2 cellular contexts compared by ENCODE assay signal in genomic region chr6:21676769-21677168, GRCh38.
TF ChIP-seq lines count a peak whose summit lies in the region.

No MANE protein-coding gene starts in this region.

TF ChIP-seq in IMR-90, 13 proteins besides CTCF, POLR2A, EP300 and RAD21:
- no peak for TF ChIP-seq CEBPB (IDR thresholded peaks at IDR 0.05; ENCODE audit: low read depth, low read length)
- TF ChIP-seq RFX5 (IDR thresholded peaks at IDR 0.05; ENCODE audit: low read depth, low read length) = no peak
- TF ChIP-seq RCOR1 (IDR thresholded peaks at IDR 0.05; ENCODE audit: insufficient replicate concordance, low read length) = no peak
- TF ChIP-seq ELK1 (IDR thresholded peaks at IDR 0.05; ENCODE audit: borderline replicate concordance, low read depth, low read length) = no peak
- TF ChIP-seq MAZ (IDR thresholded peaks at IDR 0.05; ENCODE audit: borderline replicate concordance, low read depth, low read length) = no peak
- TF ChIP-seq USF2 (IDR thresholded peaks at IDR 0.05; ENCODE audit: low read depth, low read length) = no peak
- TF ChIP-seq MAFK (IDR thresholded peaks at IDR 0.05; ENCODE audit: low read depth, low read length) = no peak
- no peak for TF ChIP-seq SMC3 (IDR thresholded peaks at IDR 0.05; ENCODE audit: low read depth, low read length)
- no peak for TF ChIP-seq MXI1 (IDR thresholded peaks at IDR 0.05; ENCODE audit: borderline replicate concordance, low read depth, low read length)
- no peak for TF ChIP-seq NFE2L2 (IDR thresholded peaks at IDR 0.05; ENCODE audit: low read depth, low read length)
- no peak for TF ChIP-seq BHLHE40 (IDR thresholded peaks at IDR 0.05; ENCODE audit: low read depth, low read length)
- no peak for TF ChIP-seq FOS (IDR thresholded peaks at IDR 0.05; ENCODE audit: low read depth, low read length)
- TF ChIP-seq CHD1 (IDR thresholded peaks at IDR 0.05; ENCODE audit: low read depth, low read length) = no peak

TF ChIP-seq in WTC11, 78 proteins besides CTCF, POLR2A, EP300 and RAD21:
- TF ChIP-seq ZNF317 (CRISPR knock-in tag; IDR thresholded peaks at IDR 0.05; ENCODE audit: borderline replicate concordance, low read depth) = no peak
- TF ChIP-seq, protein P1, sequence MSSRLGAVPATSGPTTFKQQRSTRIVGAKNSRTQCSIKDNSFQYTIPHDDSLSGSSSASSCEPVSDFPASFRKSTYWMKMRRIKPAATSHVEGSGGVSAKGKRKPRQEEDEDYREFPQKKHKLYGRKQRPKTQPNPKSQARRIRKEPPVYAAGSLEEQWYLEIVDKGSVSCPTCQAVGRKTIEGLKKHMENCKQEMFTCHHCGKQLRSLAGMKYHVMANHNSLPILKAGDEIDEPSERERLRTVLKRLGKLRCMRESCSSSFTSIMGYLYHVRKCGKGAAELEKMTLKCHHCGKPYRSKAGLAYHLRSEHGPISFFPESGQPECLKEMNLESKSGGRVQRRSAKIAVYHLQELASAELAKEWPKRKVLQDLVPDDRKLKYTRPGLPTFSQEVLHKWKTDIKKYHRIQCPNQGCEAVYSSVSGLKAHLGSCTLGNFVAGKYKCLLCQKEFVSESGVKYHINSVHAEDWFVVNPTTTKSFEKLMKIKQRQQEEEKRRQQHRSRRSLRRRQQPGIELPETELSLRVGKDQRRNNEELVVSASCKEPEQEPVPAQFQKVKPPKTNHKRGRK (CRISPR knock-in tag; IDR thresholded peaks at IDR 0.05; ENCODE audit: borderline replicate concordance) = peak; percentile 67; the same call in 1 of the 2 replicates
